13 cellular contexts compared by ENCODE assay signal in genomic region chr1:178301141-178301540, GRCh38.
DNase-seq lines count a peak whose midpoint lies in the region; ATAC-seq and TF ChIP-seq lines count a peak whose summit lies in the region.
"Had no signal": no experiment of that assay in that cellular context is flagged by ENCODE, and none has a peak within 500 bp of the region (broad histone marks: within the 10 kb centered on the region; RNA-seq: fewer than 3 reads in every experiment).

No MANE protein-coding gene starts in this region.

- WGBS in transverse colon (ENCODE audit: low coverage in 1 of 2), 2 donors: 38% methylated on average over 1 of the region's 1 CpG; no CpG with 5 or more reads in 1 of the 2 donors

- no peaks in the 10 kb centered on the region for H3K9me3 Mint-ChIP-seq in chondrocyte (ENCODE audit: low read depth)

- ATAC-seq in left colon: peak; percentile 86
- ATAC-seq: GM23338 had no signal

- no peak overlapping the region for H3K27ac Mint-ChIP-seq in chondrocyte (ENCODE audit: unreplicated experiment)
- H3K27ac Mint-ChIP-seq: CD4-positive, CD25-positive, alpha-beta regulatory T cell had no signal

- H3K36me3 Mint-ChIP-seq in chondrocyte (ENCODE audit: low read depth): peaks cover 2% of the 10 kb centered on the region
- H3K36me3 Mint-ChIP-seq: CD4-positive, CD25-positive, alpha-beta regulatory T cell had no signal

- peaks cover 0 to 29% (median 11%) of the 10 kb centered on the region in 4 donors for H3K4me1 ChIP-seq in transverse colon
- H3K4me1 ChIP-seq: BLaER1 treated with 17β-estradiol and CSF1 and Interleukin-3, amounts not matched to agents 10 nM and 100 nM had no signal

- H3K36me3 ChIP-seq in transverse colon: no peaks in the 10 kb centered on the region
- H3K36me3 ChIP-seq: BLaER1 treated with 17β-estradiol and CSF1 and Interleukin-3, amounts not matched to agents 10 nM and 100 nM had no signal

- no peak for TF ChIP-seq EP300 in transverse colon (IDR thresholded peaks at IDR 0.05; ENCODE audit: low read depth)

- no peaks in the 10 kb centered on the region for H3K27me3 ChIP-seq in transverse colon
- H3K27me3 ChIP-seq: BLaER1 treated with 17β-estradiol and CSF1 and Interleukin-3, amounts not matched to agents 10 nM and 100 nM had no signal

- TF ChIP-seq POLR2A in transverse colon (IDR thresholded peaks at IDR 0.05): no peak

- TF ChIP-seq CTCF in VCaP (conservative IDR thresholded peaks at IDR 0.05) (no peak), transverse colon (IDR thresholded peaks at IDR 0.05) (no peak), chondrocyte (IDR thresholded peaks at IDR 0.05) (no peak)

- no peak for DNase-seq in epithelial cell of prostate (ENCODE audit: low read depth, low spot score)
- no peak for DNase-seq in left colon
- DNase-seq in transverse colon: no peak
- DNase-seq in NCI-H446 treated with DMSO at 0.1 percent for 48 hours (lab: John Stamatoyannopoulos, UW): no peak
- no peak for DNase-seq in NCI-H345 treated with DMSO at 0.1 percent for 48 hours (lab: John Stamatoyannopoulos, UW; ENCODE audit: unreplicated experiment)
- no peak for DNase-seq in chondrocyte (ENCODE audit: low spot score)
- DNase-seq: ACHN; CD4-positive, CD25-positive, alpha-beta regulatory T cell; DMS53; H7 had no signal

- H3K4me3 Mint-ChIP-seq in chondrocyte (ENCODE audit: unreplicated experiment): no peak overlapping the region
- H3K4me3 Mint-ChIP-seq: CD4-positive, CD25-positive, alpha-beta regulatory T cell; GM23338 had no signal

- H3K4me1 Mint-ChIP-seq in chondrocyte (ENCODE audit: low read depth): peaks cover 19% of the 10 kb centered on the region
- H3K4me1 Mint-ChIP-seq: CD4-positive, CD25-positive, alpha-beta regulatory T cell had no signal

- peak overlapping the region; percentile 47 for H3K27ac ChIP-seq in VCaP
- H3K27ac ChIP-seq in epithelial cell of prostate: peak overlapping the region; percentile 70
- H3K27ac ChIP-seq in transverse colon: peak overlapping the region; percentile 42 to 72 (median 64)
- H3K27ac ChIP-seq: BLaER1 treated with 17β-estradiol and CSF1 and Interleukin-3, amounts not matched to agents 10 nM and 100 nM had no signal

- intact Hi-C loops in left colon (cut with DNase I, micrococcal nuclease): no loop called here
- intact Hi-C loops in transverse colon (cut with DNase I; ENCODE audit: low total_unique reads): loop anchor here (10.0 kb wide), 2 partner anchors 204 to 234 kb away; no protein-coding TSS in a partner anchor

- no peaks in the 10 kb centered on the region for H3K9me3 ChIP-seq in transverse colon
- H3K9me3 ChIP-seq: BLaER1 treated with 17β-estradiol and CSF1 and Interleukin-3, amounts not matched to agents 10 nM and 100 nM had no signal

- no peaks in the 10 kb centered on the region for H3K27me3 Mint-ChIP-seq in chondrocyte (ENCODE audit: low read depth)
- H3K27me3 Mint-ChIP-seq: CD4-positive, CD25-positive, alpha-beta regulatory T cell had no signal

- H3K4me3 ChIP-seq in transverse colon: no peak overlapping the region
- H3K4me3 ChIP-seq: BLaER1 treated with 17β-estradiol and CSF1 and Interleukin-3, amounts not matched to agents 10 nM and 100 nM; GM23338 had no signal

- in situ Hi-C loops in transverse colon (cut with MboI; ENCODE audit: low pct_ligation_motif_present in 1 of 4, low pct_unique_long_range_greater_than_20kb in 1 of 4, low sequenced_read_pairs in 3 of 4): loop anchor here in 3 of 4 donors (10.0 to 25.0 kb wide), 3 partner anchors 204 to 711 kb away; partner anchors contain the start of gene RALGPS2 (in 1 of the 3)
